Comparison of ENCODE assay signal across 26 cellular contexts in the genomic region with DNA sequence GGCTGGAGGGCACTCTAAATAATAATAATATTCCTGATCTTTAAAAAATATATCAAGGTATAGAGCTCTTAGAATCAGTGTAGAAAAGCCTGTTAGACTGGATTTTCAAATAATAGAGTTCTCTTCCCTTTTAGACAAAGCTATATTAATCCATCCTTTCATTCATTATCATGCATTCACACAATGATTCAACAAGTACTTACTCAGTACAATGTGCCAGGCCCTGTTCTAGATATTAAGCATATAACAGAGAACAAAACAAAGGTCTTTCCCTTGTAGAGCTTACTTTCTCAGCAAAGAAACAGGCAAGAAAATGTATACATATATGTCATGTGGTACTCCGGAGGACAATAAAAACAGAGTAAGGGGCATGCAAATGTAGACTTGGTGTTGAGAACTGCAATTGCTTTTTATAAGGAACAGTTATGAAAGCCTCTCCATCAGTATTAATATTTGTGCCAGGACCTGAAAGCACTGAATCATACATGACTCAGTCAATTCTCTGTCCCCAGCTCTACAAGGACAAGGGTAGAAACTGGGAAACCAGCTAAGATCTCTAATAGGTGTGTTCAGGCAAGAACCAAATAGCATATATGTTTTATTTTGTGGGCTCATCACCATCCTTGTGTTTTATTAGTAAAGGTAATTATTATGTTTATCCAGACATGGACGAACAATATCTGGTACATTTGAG.
DNase-seq lines count a peak whose midpoint lies in the region; ATAC-seq, FAIRE-seq and TF ChIP-seq lines count a peak whose summit lies in the region.
"Had no signal": no experiment of that assay in that cellular context is flagged by ENCODE, and none has a peak within 500 bp of the region (broad histone marks: within the 10 kb centered on the region; RNA-seq: fewer than 3 reads in every experiment).

No MANE protein-coding gene starts in this region.

- no peak for ATAC-seq in CD4-positive, alpha-beta T cell (ENCODE audit: poor library complexity)
- ATAC-seq in K562 (no peak), GM19324 (IDR thresholded peaks at IDR 0.05; ENCODE audit: low FRiP score, unreplicated experiment) (no peak), GM18868 (IDR thresholded peaks at IDR 0.05; ENCODE audit: unreplicated experiment) (no peak), HG02973 (IDR thresholded peaks at IDR 0.05; ENCODE audit: unreplicated experiment) (no peak)
- ATAC-seq: activated CD8-positive, alpha-beta T cell treated with anti-CD3 and anti-CD28 coated beads, Interleukin-2, amount 10 ng/mL, durations not matched to agents 7 days and 5 days; T-cell had no signal

- TF ChIP-seq CTCF in CD4-positive, alpha-beta T cell (IDR thresholded peaks at IDR 0.05): no peak
- TF ChIP-seq CTCF in K562 (IDR thresholded peaks at IDR 0.05 in 2 of 3, conservative IDR thresholded peaks at IDR 0.05 in 1 of 3; ENCODE audit: insufficient read depth in 2 of 3, low read depth in 1 of 3, low read length in 3 of 3) (no peak), foreskin fibroblast (IDR thresholded peaks at IDR 0.05; ENCODE audit: low read depth, low read length) (no peak)

- no peaks in the 10 kb centered on the region for H3K9me3 ChIP-seq in CD4-positive, alpha-beta T cell (ENCODE audit: control insufficient read depth, low read length)
- H3K9me3 ChIP-seq in K562 (replicated peaks; ENCODE audit: control insufficient read depth, insufficient read depth, low read depth, low read length): no peaks in the 10 kb centered on the region
- H3K9me3 ChIP-seq: BLaER1, HAP-1, ovary, spleen had no signal

- H3K9me1 ChIP-seq in K562 (ENCODE audit: control insufficient read depth, insufficient read depth, low read length): no peaks in the 10 kb centered on the region

- peaks cover 4 to 35% of the 10 kb centered on the region in 2 experiments; a peak in 4 of 5 replicates for H3K4me1 ChIP-seq in K562 (replicated peaks in 1 of 2; ENCODE audit: control insufficient read depth in 2 of 2, insufficient read depth in 2 of 2, low read length in 2 of 2)

- no peak for TF ChIP-seq RAD21 in K562 (CRISPR knock-in tag; conservative IDR thresholded peaks at IDR 0.05 in 1 of 2, IDR thresholded peaks at IDR 0.05 in 1 of 2)

- no peak for TF ChIP-seq POLR2A in K562 (conservative IDR thresholded peaks at IDR 0.05)

- H3K36me3 ChIP-seq in K562 (ENCODE audit: control insufficient read depth, insufficient read depth, low read length): 0 out of 3 replicates have a peak, but pooled peaks cover 2% of the 10 kb centered on the region
- H3K36me3 ChIP-seq: BLaER1, HAP-1, ovary, spleen had no signal

- H3K27me3 ChIP-seq in CD4-positive, alpha-beta T cell (ENCODE audit: control insufficient read depth, insufficient read depth, low read length): no peaks in the 10 kb centered on the region
- no peaks in the 10 kb centered on the region for H3K27me3 ChIP-seq in K562 (ENCODE audit: control insufficient read depth in 2 of 2, insufficient read depth in 2 of 2, low read length in 2 of 2)
- H3K27me3 ChIP-seq: BLaER1, ovary, spleen had no signal

- no TSS peak for BruUV-seq in K562 (replicated peaks; lab: Mats Ljungman, UMichigan)

- CTCF ChIA-PET in CD4-positive, alpha-beta T cell (lab: Charles Lee): interaction anchor here (0.5 kb wide), 1 partner anchor 336 kb away, joined by 3 read pairs; no protein-coding TSS in a partner anchor
- CTCF ChIA-PET in K562 (lab: Yijun Ruan, JAX; ENCODE audit: low intra/inter-chr PET ratio): no interaction called here

- peak overlapping the region; percentile 17 for H3K4me3 Mint-ChIP-seq in CD4-positive, alpha-beta T cell
- H3K4me3 Mint-ChIP-seq: activated CD8-positive, alpha-beta T cell treated with anti-CD3 and anti-CD28 coated beads, Interleukin-2, amount 10 ng/mL, durations not matched to agents 7 days and 5 days; activated naive CD8-positive, alpha-beta T cell; endodermal cell; T-cell had no signal

- no peak overlapping the region for H3K27ac Mint-ChIP-seq in CD4-positive, alpha-beta T cell
- H3K27ac Mint-ChIP-seq: activated CD8-positive, alpha-beta T cell treated with anti-CD3 and anti-CD28 coated beads, Interleukin-2, amount 10 ng/mL, durations not matched to agents 7 days and 5 days; activated naive CD8-positive, alpha-beta T cell; endodermal cell; nephron; T-cell had no signal

- in situ Hi-C loops in K562 (cut with MboI): loop anchor here (5.0 kb wide), 1 partner anchor 75 kb away; no protein-coding TSS in a partner anchor

- no peaks in the 10 kb centered on the region for H3K4me1 Mint-ChIP-seq in CD4-positive, alpha-beta T cell (ENCODE audit: low read depth)

- peaks cover 5% of the 10 kb centered on the region for H3K27me3 Mint-ChIP-seq in CD4-positive, alpha-beta T cell

- WGBS in K562 (ENCODE audit: insufficient coverage, low coverage, missing lambda C conversion rate): 23% methylated on average over 2 of the region's 2 CpGs

- TF ChIP-seq EP300 in K562 (IDR thresholded peaks at IDR 0.05; ENCODE audit: low read length): no peak

- no peaks in the 10 kb centered on the region for H3K36me3 Mint-ChIP-seq in CD4-positive, alpha-beta T cell (ENCODE audit: low read depth)
- H3K36me3 Mint-ChIP-seq: activated naive CD8-positive, alpha-beta T cell; T-cell had no signal

- intact Hi-C loops in CD4-positive, alpha-beta T cell (cut with DNase I, micrococcal nuclease): loop anchor here in 1 of 2 experiments (5.0 kb wide), 1 partner anchor 260 kb away; a partner anchor contains a TSS
- intact Hi-C loops in K562 (cut with micrococcal nuclease): loop anchor here (5.0 kb wide), 3 partner anchors 35 to 245 kb away; a partner anchor contains a TSS

- H3K27ac ChIP-seq in CD4-positive, alpha-beta T cell (ENCODE audit: low read depth, low read length): no peak overlapping the region
- H3K27ac ChIP-seq in K562 (ENCODE audit: extremely low read depth, low read depth, low read length): peak overlapping the region; percentile 99; the same call in 2 of the 3 replicates
- H3K27ac ChIP-seq: BLaER1, ovary had no signal

- H3K9ac ChIP-seq in K562 (ENCODE audit: insufficient read depth in 1 of 2, low read depth in 2 of 2, low read length in 2 of 2): peak overlapping the region in 1 of 2 experiments; percentile 92; a peak in 2 of 4 replicates
- H3K9ac ChIP-seq: BLaER1 had no signal

- H3K4me2 ChIP-seq in K562 (ENCODE audit: insufficient read depth, low read length): peak overlapping the region; percentile 98; the same call in 1 of the 2 replicates
- H3K4me2 ChIP-seq: BLaER1 had no signal

- H3K79me2 ChIP-seq in K562 (ENCODE audit: control insufficient read depth, insufficient read depth, low read length): peaks cover 62% of the 10 kb centered on the region

- no peaks in the 10 kb centered on the region; the same call in 1 of the 2 replicates for H4K20me1 ChIP-seq in K562 (replicated peaks; ENCODE audit: control insufficient read depth, insufficient read depth, low read length)

- peak; percentile 49 for FAIRE-seq in K562 (lab: Jason Lieb, UNC)
- FAIRE-seq: GM19239 had no signal

- no peak for DNase-seq in CD4-positive, alpha-beta T cell
- DNase-seq in LHCN-M2 (ENCODE audit: low read depth): peak; percentile 2
- peak in 1 of 4 experiments; percentile 30 for DNase-seq in K562 (ENCODE audit: extremely low read depth in 1 of 4, low spot score in 3 of 4)
- DNase-seq in foreskin fibroblast: peak; percentile 1 to 20
- DNase-seq: activated CD4-positive, CD25-positive, alpha-beta regulatory T cell treated with anti-CD3 and anti-CD28 coated beads, Interleukin-2, amount 50 U/mL, for 72 hours; activated CD8-positive, alpha-beta T cell treated with anti-CD3 and anti-CD28 coated beads, Interleukin-2, amount 10 ng/mL, durations not matched to agents 7 days and 5 days; activated T-cell treated with anti-CD3 and anti-CD28 coated beads for 4 hours; aorta; caudate nucleus; COR-L47; DMS79 treated with DMSO at 0.1 percent for 48 hours; endodermal cell; glutamatergic neuron; NCI-H446 treated with DMSO at 0.1 percent for 48 hours; ovary; spleen; T-cell; trophoblast cell had no signal

- peak overlapping the region; percentile 46; the same call in 1 of the 2 replicates for H2AFZ ChIP-seq in K562 (ENCODE audit: low read depth, low read length)

- no peak overlapping the region for H3K4me3 ChIP-seq in K562
- H3K4me3 ChIP-seq in foreskin fibroblast (ENCODE audit: low read depth in 1 of 2, low read length in 2 of 2): no peak overlapping the region
- H3K4me3 ChIP-seq: BLaER1, HAP-1, ovary, spleen had no signal

- no peaks in the 10 kb centered on the region for H3K9me3 Mint-ChIP-seq in CD4-positive, alpha-beta T cell
- H3K9me3 Mint-ChIP-seq: endodermal cell, nephron, T-cell had no signal

- POLR2A ChIA-PET in CD4-positive, alpha-beta T cell (lab: Charles Lee): no interaction called here
- POLR2A ChIA-PET in K562 (lab: Yijun Ruan, JAX): interaction anchor here (0.6 to 1.0 kb wide), 2 partner anchors 72 to 158 kb away, joined by 3 read pairs; a partner anchor contains a TSS

TF ChIP-seq in K562, 482 proteins besides CTCF, POLR2A, EP300 and RAD21 (continues in another document):
- TF ChIP-seq SMARCC2 (IDR thresholded peaks at IDR 0.05; ENCODE audit: low read depth): 0 out of 2 replicates have a peak, but pooled peaks have one; percentile 32
- no peak for TF ChIP-seq ZNF764 (CRISPR knock-in tag; IDR thresholded peaks at IDR 0.05; ENCODE audit: low read depth)
- TF ChIP-seq NFE2 (IDR thresholded peaks at IDR 0.05; ENCODE audit: low read depth): peak; percentile 68
- TF ChIP-seq MCM3 (IDR thresholded peaks at IDR 0.05): no peak
- 0 out of 2 replicates have a peak, but pooled peaks have one; percentile 29 for TF ChIP-seq MAFG (tag; conservative IDR thresholded peaks at IDR 0.05)
- TF ChIP-seq ETS2 (tag; IDR thresholded peaks at IDR 0.05; ENCODE audit: borderline replicate concordance, poor library complexity, severe bottlenecking): no peak
- TF ChIP-seq C11orf30 (IDR thresholded peaks at IDR 0.05; ENCODE audit: low read depth): peak; percentile 58; the same call in 1 of the 2 replicates
- no peak for TF ChIP-seq ERF (CRISPR knock-in tag; IDR thresholded peaks at IDR 0.05)
- peak; percentile 50; the same call in 1 of the 2 replicates for TF ChIP-seq JUND (IDR thresholded peaks at IDR 0.05; ENCODE audit: borderline replicate concordance, low read depth, low read length)
- TF ChIP-seq JUND (tag; IDR thresholded peaks at IDR 0.05; ENCODE audit: borderline replicate concordance, low read depth, low read length): no peak; the same call in 2 of the 3 replicates
- TF ChIP-seq MAFK (IDR thresholded peaks at IDR 0.05; ENCODE audit: low read length): peak; percentile 26; the same call in 1 of the 2 replicates
- TF ChIP-seq ZNF124 (CRISPR knock-in tag; IDR thresholded peaks at IDR 0.05): no peak
- TF ChIP-seq FOSL1 (tag; conservative IDR thresholded peaks at IDR 0.05): peak; percentile 53
- no peak for TF ChIP-seq PHF20 (IDR thresholded peaks at IDR 0.05; ENCODE audit: partially characterized antibody)
- TF ChIP-seq MAFF (IDR thresholded peaks at IDR 0.05; ENCODE audit: low read length): peak; percentile 23; the same call in 1 of the 2 replicates
- TF ChIP-seq SIRT6 (IDR thresholded peaks at IDR 0.05; ENCODE audit: low read depth, low read length): no peak

Comparison
In these comparisons a context has a peak if more than half of its experiments do, and no peak if none do; other contexts are left out.
1. DNase-seq: peak in LHCN-M2 (single experiment) and foreskin fibroblast (2 of 2); none in CD4-positive, alpha-beta T cell (0 of 10).